Comparison of ENCODE assay signal across 8 cellular contexts in genomic region chr1:66351474-66351873, GRCh38.
DNase-seq lines count a peak whose midpoint lies in the region; ATAC-seq, FAIRE-seq and TF ChIP-seq lines count a peak whose summit lies in the region.

No MANE protein-coding gene starts in this region.

- TF ChIP-seq POLR2A in GM12878 (IDR thresholded peaks at IDR 0.05; ENCODE audit: low read depth, low read length), result no peak
- TF ChIP-seq POLR2A in adrenal gland (IDR thresholded peaks at IDR 0.05), result no peak

- H3K79me2 ChIP-seq in SK-N-SH (ENCODE audit: insufficient read depth) (no peaks in the 10 kb centered on the region), GM12878 (ENCODE audit: control insufficient read depth, insufficient read depth, low read length) (peaks cover 71% of the 10 kb centered on the region)

- no peak overlapping the region for H3K4me3 Mint-ChIP-seq in Caco-2 (ENCODE audit: unreplicated experiment)

- BruUV-seq in GM12878 (replicated peaks; lab: Mats Ljungman, UMichigan), result TSS peak; percentile 34
- no TSS peak for BruUV-seq in Caco-2 (replicated peaks; lab: Mats Ljungman, UMichigan)

- CTCF ChIA-PET in SK-N-SH (lab: Yijun Ruan, JAX) (interaction anchor here (0.6 to 5.0 kb wide), 5 partner anchors 14 to 375 kb away, joined by 3 to 25 read pairs (median 3); no protein-coding TSS in a partner anchor), GM12878 (lab: Yijun Ruan, JAX) (interaction anchor here (0.6 to 12.8 kb wide), 15 partner anchors 9 to 98 kb away, joined by 3 to 150 read pairs (median 9); no protein-coding TSS in a partner anchor), Caco-2 (lab: Charles Lee) (no interaction called here)

- H3K4me2 ChIP-seq in SK-N-SH (no peak overlapping the region), GM12878 (ENCODE audit: control insufficient read depth, insufficient read depth) (peak overlapping the region; percentile 49)

- no peaks in the 10 kb centered on the region for H3K27me3 ChIP-seq in SK-N-SH (ENCODE audit: insufficient read depth)
- H3K27me3 ChIP-seq in GM12878 (replicated peaks in 1 of 2; ENCODE audit: control insufficient read depth in 2 of 2, insufficient read depth in 2 of 2, low read length in 1 of 2), result no peaks in the 10 kb centered on the region
- no peaks in the 10 kb centered on the region for H3K27me3 ChIP-seq in Caco-2 (replicated peaks; ENCODE audit: control insufficient read depth, insufficient read depth, low read length)
- peaks cover 19% of the 10 kb centered on the region for H3K27me3 ChIP-seq in adrenal gland

- no peaks in the 10 kb centered on the region for H3K36me3 ChIP-seq in SK-N-SH (replicated peaks in 1 of 2; ENCODE audit: control insufficient read depth in 1 of 2, insufficient read depth in 2 of 2, low read length in 1 of 2)
- H3K36me3 ChIP-seq in GM12878 (ENCODE audit: control insufficient read depth in 2 of 2, insufficient read depth in 2 of 2, low read length in 1 of 2), result no peaks in the 10 kb centered on the region; a peak in 1 of 4 replicates
- no peaks in the 10 kb centered on the region for H3K36me3 ChIP-seq in Caco-2 (ENCODE audit: control insufficient read depth, insufficient read depth, low read length)
- H3K36me3 ChIP-seq in adrenal gland (replicated peaks in 1 of 2), result no peaks in the 10 kb centered on the region

- DNase-seq in SK-N-SH (no peak), GM12878 (ENCODE audit: low read depth, low spot score) (no peak), Caco-2 (no peak), adrenal gland (no peak), coronary artery (ENCODE audit: low spot score) (no peak)

- H3K27ac ChIP-seq in SK-N-SH (ENCODE audit: low read depth in 2 of 2, low read length in 1 of 2) (no peak overlapping the region; a peak in 1 of 4 replicates), GM12878 (ENCODE audit: control insufficient read depth, insufficient read depth) (peak overlapping the region; percentile 88), skin epidermis (peak overlapping the region in 16 of 21 experiments; percentile 2 to 87 (median 62)), adrenal gland (no peak overlapping the region), coronary artery (no peak overlapping the region)

- no peak for FAIRE-seq in GM12878 (lab: Jason Lieb, UNC)

- no peak overlapping the region for H3K27ac Mint-ChIP-seq in Caco-2 (ENCODE audit: unreplicated experiment)

- in situ Hi-C loops in GM12878 (cut with MboI), result no loop called here

- no peak overlapping the region for H3K9ac ChIP-seq in SK-N-SH
- H3K9ac ChIP-seq in GM12878 (ENCODE audit: control insufficient read depth, insufficient read depth, low read length), result 0 out of 2 replicates have a peak overlapping the region, but pooled peaks have one; percentile 24

- peak; percentile 22 for ATAC-seq in SK-N-SH treated with all-trans-retinoic acid at 6 μM for 48 hours
- peak; percentile 32 for ATAC-seq in HG03064 (IDR thresholded peaks at IDR 0.05; ENCODE audit: low read depth, unreplicated experiment)
- peak; percentile 33 for ATAC-seq in GM12878

- H3K9me3 Mint-ChIP-seq in Caco-2 (ENCODE audit: unreplicated experiment), result no peaks in the 10 kb centered on the region

- no peaks in the 10 kb centered on the region for H3K36me3 Mint-ChIP-seq in Caco-2 (ENCODE audit: insufficient read depth, unreplicated experiment)

- POLR2A ChIA-PET in SK-N-SH (lab: Yijun Ruan, JAX) (no interaction called here), GM12878 (lab: Charles Lee) (interaction anchor here (0.6 to 2.4 kb wide), 8 partner anchors 9 to 81 kb away, joined by 3 to 16 read pairs (median 5); no protein-coding TSS in a partner anchor), Caco-2 (lab: Charles Lee) (no interaction called here)

- H4K20me1 ChIP-seq in SK-N-SH (ENCODE audit: insufficient read depth), result no peaks in the 10 kb centered on the region
- H4K20me1 ChIP-seq in GM12878 (ENCODE audit: control insufficient read depth, insufficient read depth), result no peaks in the 10 kb centered on the region

- H3F3A ChIP-seq in SK-N-SH (replicated peaks; ENCODE audit: insufficient read depth), result peaks cover 14% of the 10 kb centered on the region

- H2AFZ ChIP-seq in SK-N-SH (ENCODE audit: low read depth) (no peak overlapping the region), GM12878 (ENCODE audit: control insufficient read depth, low read depth, low read length) (no peak overlapping the region; the same call in 1 of the 2 replicates)

- TF ChIP-seq CTCF in SK-N-SH (IDR thresholded peaks at IDR 0.05), result no peak
- peak in 1 of 3 experiments; percentile 11; a peak in 1 of 6 replicates for TF ChIP-seq CTCF in GM12878 (IDR thresholded peaks at IDR 0.05 in 2 of 3, conservative IDR thresholded peaks at IDR 0.05 in 1 of 3; ENCODE audit: control insufficient read depth in 2 of 3, extremely low read depth in 1 of 3, insufficient read depth in 1 of 3, low read depth in 3 of 3, low read length in 3 of 3)
- no peak for TF ChIP-seq CTCF in Caco-2 (IDR thresholded peaks at IDR 0.05; ENCODE audit: insufficient read depth in 1 of 2, low read depth in 1 of 2, low read length in 1 of 2, severe bottlenecking in 1 of 2, unreplicated experiment in 1 of 2)
- TF ChIP-seq CTCF in adrenal gland (IDR thresholded peaks at IDR 0.05), result no peak
- no peak for TF ChIP-seq CTCF in coronary artery (IDR thresholded peaks at IDR 0.05)

- H3K4me1 ChIP-seq in SK-N-SH (ENCODE audit: control insufficient read depth in 1 of 2, insufficient read depth in 2 of 2, low read depth in 1 of 2, low read length in 1 of 2) (peaks cover 30 to 48% of the 10 kb centered on the region in 2 experiments; a peak in 3 of 4 replicates), GM12878 (ENCODE audit: control insufficient read depth, insufficient read depth, low read length) (peaks cover 44% of the 10 kb centered on the region), Caco-2 (no peaks in the 10 kb centered on the region), adrenal gland (replicated peaks in 1 of 2) (peaks cover 0 to 13% of the 10 kb centered on the region in 2 donors)

- H3K4me3 ChIP-seq in SK-N-SH (ENCODE audit: low read depth in 2 of 2, low read length in 1 of 2) (no peak overlapping the region), GM12878 (no peak overlapping the region), skin epidermis (no peak overlapping the region), Caco-2 (ENCODE audit: low read depth, low read length) (no peak overlapping the region), adrenal gland (no peak overlapping the region), coronary artery (no peak overlapping the region)

- H3K9me2 ChIP-seq in SK-N-SH, result no peaks in the 10 kb centered on the region

- RAD21 ChIA-PET in GM12878 (lab: Charles Lee; ENCODE audit: unreplicated experiment), result interaction anchor here (2.4 to 13.1 kb wide), 9 partner anchors 9 to 93 kb away, joined by 14 to 238 read pairs (median 34); no protein-coding TSS in a partner anchor

- no peak for TF ChIP-seq RAD21 in SK-N-SH (IDR thresholded peaks at IDR 0.05; ENCODE audit: low read length)
- no peak; the same call in 1 of the 2 replicates for TF ChIP-seq RAD21 in GM12878 (IDR thresholded peaks at IDR 0.05; ENCODE audit: insufficient read depth, low read depth, low read length)

- no peaks in the 10 kb centered on the region for H3K9me3 ChIP-seq in SK-N-SH
- no peaks in the 10 kb centered on the region for H3K9me3 ChIP-seq in GM12878 (replicated peaks; ENCODE audit: control insufficient read depth, insufficient read depth, low read length)
- no peaks in the 10 kb centered on the region for H3K9me3 ChIP-seq in Caco-2
- no peaks in the 10 kb centered on the region for H3K9me3 ChIP-seq in adrenal gland (replicated peaks in 1 of 3)

- peaks cover 7% of the 10 kb centered on the region for H3K27me3 Mint-ChIP-seq in Caco-2 (ENCODE audit: insufficient read depth, unreplicated experiment)

- intact Hi-C loops in GM12878 (cut with micrococcal nuclease; ENCODE audit: unreplicated experiment) (loop anchor here (2.0 to 10.0 kb wide), 5 partner anchors 13 to 383 kb away; no protein-coding TSS in a partner anchor), Caco-2 (cut with micrococcal nuclease; ENCODE audit: unreplicated experiment) (no loop called here), adrenal gland (cut with DNase I) (no loop called here)

- SMC1A ChIA-PET in GM12878 (lab: Charles Lee; ENCODE audit: uncharacterized antibody, unreplicated experiment), result interaction anchor here (0.8 to 13.8 kb wide), 20 partner anchors 9 to 173 kb away, joined by 3 to 463 read pairs (median 9); no protein-coding TSS in a partner anchor

- H3K4me1 Mint-ChIP-seq in Caco-2 (ENCODE audit: low read depth, unreplicated experiment), result no peaks in the 10 kb centered on the region

- TF ChIP-seq EP300 in SK-N-SH (IDR thresholded peaks at IDR 0.05; ENCODE audit: borderline replicate concordance in 1 of 2, low read depth in 1 of 2, low read length in 1 of 2), result no peak
- no peak for TF ChIP-seq EP300 in GM12878 (IDR thresholded peaks at IDR 0.05; ENCODE audit: borderline replicate concordance in 1 of 2, control insufficient read depth in 1 of 2, low read depth in 2 of 2, low read length in 2 of 2)

TF ChIP-seq in SK-N-SH treated with all-trans-retinoic acid at 6 μM for 48 hours, 23 proteins besides CTCF, POLR2A, EP300 and RAD21:
- TF ChIP-seq ZFP3 (CRISPR knock-in tag; IDR thresholded peaks at IDR 0.05) (no peak), ZFP30 (CRISPR knock-in tag; IDR thresholded peaks at IDR 0.05) (no peak), ZNF70 (CRISPR knock-in tag; IDR thresholded peaks at IDR 0.05) (no peak)

TF ChIP-seq in SK-N-SH, 30 proteins besides CTCF, POLR2A, EP300 and RAD21:
- no peak for TF ChIP-seq TCF12 (IDR thresholded peaks at IDR 0.05)
- TF ChIP-seq MEF2A (IDR thresholded peaks at IDR 0.05; ENCODE audit: borderline replicate concordance, low read depth), result no peak
- no peak for TF ChIP-seq MAX (IDR thresholded peaks at IDR 0.05; ENCODE audit: low read depth)
TF ChIP-seq in SK-N-SH: peak in this region for 0.

TF ChIP-seq in GM12878, 131 proteins besides CTCF, POLR2A, EP300 and RAD21 (continues in another document):
- TF ChIP-seq NFIC (IDR thresholded peaks at IDR 0.05; ENCODE audit: low read depth, low read length) (0 out of 2 replicates have a peak, but pooled peaks have one; percentile 17), ATF7 (IDR thresholded peaks at IDR 0.05; ENCODE audit: low read depth) (0 out of 2 replicates have a peak, but pooled peaks have one; percentile 34), IKZF1 (conservative IDR thresholded peaks at IDR 0.05) (no peak), CEBPB (IDR thresholded peaks at IDR 0.05; ENCODE audit: borderline replicate concordance in 1 of 2, low read depth in 2 of 2, low read length in 2 of 2) (0 out of 4 replicates have a peak, but pooled peaks of 1 of the 2 experiments have one; percentile 27), ATF2 (IDR thresholded peaks at IDR 0.05; ENCODE audit: low read length) (peak; percentile 39; the same call in 1 of the 2 replicates)

Comparison
In these comparisons a context has a peak if more than half of its experiments do, and no peak if none do; other contexts are left out.
1. H3K27ac ChIP-seq: peak in GM12878 (single experiment) and skin epidermis (16 of 21); none in SK-N-SH (0 of 2), adrenal gland (0 of 5) and coronary artery (0 of 2).
2. Peak in every context shown above with its lines, with median percentiles within 50 percentile points of each other: ATAC-seq.